ENCODE assay signal across 21 cellular contexts in genomic region chr2:235063501-235063961, GRCh38.
"Had no signal": no experiment of that assay in that cellular context is flagged by ENCODE, and none has a peak within 500 bp of the region (broad histone marks: within the 10 kb centered on the region; RNA-seq: fewer than 3 reads in every experiment).

No MANE protein-coding gene starts in this region.

- H3K27me3 Mint-ChIP-seq: activated CD4-positive, alpha-beta T cell treated with anti-CD3 and anti-CD28 coated beads, Interleukin-2, amount 10 ng/mL, durations not matched to agents 24 days and 14 days had no signal

- H3K4me3 ChIP-seq: breast epithelium, ovary, smooth muscle cell had no signal

- ATAC-seq: activated CD8-positive, alpha-beta T cell treated with anti-CD3 and anti-CD28 coated beads, Interleukin-2, amount 10 ng/mL, durations not matched to agents 7 days and 5 days had no signal

- H3K36me3 Mint-ChIP-seq: activated naive CD8-positive, alpha-beta T cell treated with anti-CD3 and anti-CD28 coated beads, Interleukin-2, amount 10 ng/mL, durations not matched to agents 7 days and 5 days; mesothelial cell of epicardium had no signal

- H3K27ac Mint-ChIP-seq: activated B cell treated with CpG ODN at 0.5 μM for 24 hours; activated CD4-positive, alpha-beta T cell treated with anti-CD3 and anti-CD28 coated beads, Interleukin-2, amount 10 ng/mL, durations not matched to agents 24 days and 14 days; activated CD8-positive, alpha-beta T cell treated with anti-CD3 and anti-CD28 coated beads, Interleukin-2, amount 10 ng/mL, durations not matched to agents 7 days and 5 days; activated naive CD8-positive, alpha-beta T cell treated with anti-CD3 and anti-CD28 coated beads, Interleukin-2, amount 10 ng/mL, durations not matched to agents 7 days and 5 days; mesothelial cell of epicardium; T-helper 2 cell treated with Interferon-gamma antibody and Interleukin-4, amounts not matched to agents 5 μg/mL and 100 μg/mL, for 36 hours had no signal

- H3K9me3 Mint-ChIP-seq: activated B cell treated with CpG ODN at 0.5 μM for 24 hours; activated CD4-positive, alpha-beta T cell treated with anti-CD3 and anti-CD28 coated beads, Interleukin-2, amount 10 ng/mL, durations not matched to agents 24 days and 14 days; activated naive CD8-positive, alpha-beta T cell treated with anti-CD3 and anti-CD28 coated beads, Interleukin-2, amount 10 ng/mL, durations not matched to agents 7 days and 5 days; neural crest cell; T-helper 2 cell treated with Interferon-gamma antibody and Interleukin-4, amounts not matched to agents 5 μg/mL and 100 μg/mL, for 36 hours had no signal

- H3K4me3 Mint-ChIP-seq: activated B cell treated with CpG ODN at 0.5 μM for 24 hours; activated CD4-positive, alpha-beta T cell treated with anti-CD3 and anti-CD28 coated beads, Interleukin-2, amount 10 ng/mL, durations not matched to agents 24 days and 14 days; activated CD8-positive, alpha-beta T cell treated with anti-CD3 and anti-CD28 coated beads, Interleukin-2, amount 10 ng/mL, durations not matched to agents 7 days and 5 days; activated naive CD8-positive, alpha-beta T cell treated with anti-CD3 and anti-CD28 coated beads, Interleukin-2, amount 10 ng/mL, durations not matched to agents 7 days and 5 days; mesothelial cell of epicardium; neural crest cell; T-helper 2 cell treated with Interferon-gamma antibody and Interleukin-4, amounts not matched to agents 5 μg/mL and 100 μg/mL, for 36 hours had no signal

- DNase-seq: activated B cell treated with CpG ODN at 0.5 μM for 24 hours; activated CD4-positive, alpha-beta T cell treated with anti-CD3 and anti-CD28 coated beads, Interleukin-2, amount 10 ng/mL, durations not matched to agents 24 days and 14 days; activated CD8-positive, alpha-beta memory T cell treated with anti-CD3 and anti-CD28 coated beads, Interleukin-2, amount 50 U/mL, for 4 hours; activated CD8-positive, alpha-beta T cell treated with anti-CD3 and anti-CD28 coated beads, Interleukin-2, amount 10 ng/mL, durations not matched to agents 7 days and 5 days; activated effector memory CD4-positive, alpha-beta T cell treated with anti-CD3 and anti-CD28 coated beads, Interleukin-2, amount 50 U/mL, for 16 hours; activated naive CD8-positive, alpha-beta T cell treated with anti-CD3 and anti-CD28 coated beads, Interleukin-2, amount 10 ng/mL, durations not matched to agents 7 days and 5 days; activated T-cell treated with anti-CD3 and anti-CD28 coated beads, Interleukin-2, amount 50 U/mL, for 48 hours; dorsolateral prefrontal cortex; erythroblast; hippocampal formation; ovary; stimulated activated CD4-positive, alpha-beta T cell treated with anti-CD3 and anti-CD28 coated beads, Interleukin-4, amount 100 ng/mL, for 4 hours; stimulated activated CD8-positive, alpha-beta memory T cell treated with anti-CD3 and anti-CD28 coated beads, Interleukin-4, amount 100 ng/mL, for 48 hours; stimulated activated naive CD4-positive, alpha-beta T cell treated with Interleukin-2 at 50 U/mL for 16 hours; SW 1271; trophoblast cell had no signal

- H3K4me1 ChIP-seq: breast epithelium had no signal

- H3K9me3 ChIP-seq: breast epithelium, ovary had no signal

- H3K36me3 ChIP-seq: breast epithelium, ovary had no signal

- H3K4me1 Mint-ChIP-seq: activated B cell treated with CpG ODN at 0.5 μM for 24 hours; activated CD4-positive, alpha-beta T cell treated with anti-CD3 and anti-CD28 coated beads, Interleukin-2, amount 10 ng/mL, durations not matched to agents 24 days and 14 days; activated naive CD8-positive, alpha-beta T cell treated with anti-CD3 and anti-CD28 coated beads, Interleukin-2, amount 10 ng/mL, durations not matched to agents 7 days and 5 days had no signal

- H3K27ac ChIP-seq: breast epithelium, dorsolateral prefrontal cortex, ovary had no signal

- H3K27me3 ChIP-seq: breast epithelium, ovary had no signal
